1 cellular context compared by ENCODE assay signal in the genomic region with DNA sequence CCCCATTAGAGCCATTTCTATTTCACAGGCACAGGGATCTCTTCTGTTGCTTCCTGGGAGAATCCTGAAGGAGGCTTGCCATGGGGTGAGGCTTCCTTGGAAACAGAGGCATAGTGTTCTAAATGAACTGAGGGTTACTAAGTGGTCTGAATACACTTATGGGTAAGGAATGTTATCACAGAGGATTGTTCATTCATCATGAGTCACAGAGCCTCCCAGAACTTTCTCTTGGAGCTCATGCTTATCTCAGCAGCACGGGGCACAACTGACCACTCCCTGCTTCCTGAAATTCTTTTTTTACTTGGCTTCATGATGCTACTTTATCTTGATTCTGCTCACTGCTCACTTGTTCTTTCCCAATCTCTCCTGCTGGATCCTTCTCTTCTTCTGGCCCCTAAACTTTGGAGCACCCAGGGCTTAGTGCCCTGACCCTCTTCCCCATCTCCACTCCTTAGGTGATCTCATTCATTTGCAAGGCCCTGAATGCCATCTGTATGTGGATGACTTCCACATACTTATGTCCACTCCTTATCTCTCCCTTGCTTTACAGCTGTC.
TF ChIP-seq lines count a peak whose summit lies in the region.

No MANE protein-coding gene starts in this region.

TF ChIP-seq in SK-N-SH treated with all-trans-retinoic acid at 6 μM for 48 hours, 23 proteins besides CTCF, POLR2A, EP300 and RAD21 (continued from another document):
- TF ChIP-seq CSRNP3 (CRISPR knock-in tag; IDR thresholded peaks at IDR 0.05) (no peak), GLIS3 (CRISPR knock-in tag; IDR thresholded peaks at IDR 0.05) (no peak; the same call in 1 of the 2 replicates)
